ENCODE assay signal across 20 cellular contexts in the genomic region with DNA sequence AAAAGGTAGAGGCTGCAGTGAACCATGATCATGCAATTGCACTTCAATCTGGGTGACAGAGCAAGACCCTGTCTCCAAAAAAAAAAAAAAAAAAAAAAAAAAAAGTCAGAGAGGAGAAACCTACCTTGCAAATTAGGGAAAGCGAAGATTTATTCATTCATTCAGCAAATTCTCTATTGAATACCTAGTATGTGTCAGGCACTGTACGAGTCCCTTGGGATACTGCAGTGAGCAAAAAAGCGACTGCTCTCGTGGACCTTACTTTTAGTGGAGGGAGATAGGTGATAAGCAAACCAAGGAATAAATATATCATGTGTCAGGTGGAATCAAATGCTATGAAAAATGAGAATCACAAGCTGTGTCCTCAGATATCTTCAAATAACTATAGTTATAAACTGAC.
"Had no signal": no experiment of that assay in that cellular context is flagged by ENCODE, and none has a peak within 500 bp of the region (broad histone marks: within the 10 kb centered on the region; RNA-seq: fewer than 3 reads in every experiment).

No MANE protein-coding gene starts in this region.

- ATAC-seq: foreskin keratinocyte, heart left ventricle, left colon, right cardiac atrium had no signal

- H3K4me3 ChIP-seq: esophagus muscularis mucosa, heart left ventricle, testis, transverse colon had no signal

- H3K27ac Mint-ChIP-seq: activated B cell treated with CpG ODN at 0.5 μM for 24 hours; dendritic cell treated with granulocyte-macrophage colony-stimulating factor and Interleukin-4, amounts not matched to agents 40 ng/mL and 50 ng/mL, for 4 days; mesothelial cell of epicardium; nephron had no signal

- H3K36me3 Mint-ChIP-seq: mesothelial cell of epicardium had no signal

- H3K4me3 Mint-ChIP-seq: activated B cell treated with CpG ODN at 0.5 μM for 24 hours; central memory CD8-positive, alpha-beta T cell; dendritic cell treated with granulocyte-macrophage colony-stimulating factor and Interleukin-4, amounts not matched to agents 40 ng/mL and 50 ng/mL, for 4 days; mesothelial cell of epicardium; nephron had no signal

- H3K27ac ChIP-seq: esophagus muscularis mucosa, foreskin keratinocyte, heart left ventricle, testis, transverse colon had no signal

- H3K4me1 ChIP-seq: testis had no signal

- H3K9me3 ChIP-seq: esophagus muscularis mucosa, heart left ventricle, testis, transverse colon had no signal

- DNase-seq: activated B cell treated with CpG ODN at 0.5 μM for 24 hours; activated CD4-positive, alpha-beta T cell treated with anti-CD3 and anti-CD28 coated beads, Interleukin-2, amount 50 U/mL, for 4 hours; activated gamma-delta T cell; anterior cingulate cortex; foreskin keratinocyte; heart left ventricle; hypothalamus; immature natural killer cell; kidney; left colon; posterior cingulate gyrus; right cardiac atrium; stimulated activated naive CD4-positive, alpha-beta T cell; testis; transverse colon had no signal

- H3K9me3 Mint-ChIP-seq: activated B cell treated with CpG ODN at 0.5 μM for 24 hours; central memory CD8-positive, alpha-beta T cell; dendritic cell treated with granulocyte-macrophage colony-stimulating factor and Interleukin-4, amounts not matched to agents 40 ng/mL and 50 ng/mL, for 4 days; immature natural killer cell; nephron had no signal

- H3K27me3 Mint-ChIP-seq: activated B cell treated with CpG ODN at 0.5 μM for 24 hours; central memory CD8-positive, alpha-beta T cell; dendritic cell treated with granulocyte-macrophage colony-stimulating factor and Interleukin-4, amounts not matched to agents 40 ng/mL and 50 ng/mL, for 4 days had no signal

- H3K36me3 ChIP-seq: esophagus muscularis mucosa, heart left ventricle, transverse colon had no signal

- H3K27me3 ChIP-seq: esophagus muscularis mucosa, foreskin keratinocyte, heart left ventricle, testis, transverse colon had no signal
